8 cellular contexts compared by ENCODE assay signal in the genomic region with DNA sequence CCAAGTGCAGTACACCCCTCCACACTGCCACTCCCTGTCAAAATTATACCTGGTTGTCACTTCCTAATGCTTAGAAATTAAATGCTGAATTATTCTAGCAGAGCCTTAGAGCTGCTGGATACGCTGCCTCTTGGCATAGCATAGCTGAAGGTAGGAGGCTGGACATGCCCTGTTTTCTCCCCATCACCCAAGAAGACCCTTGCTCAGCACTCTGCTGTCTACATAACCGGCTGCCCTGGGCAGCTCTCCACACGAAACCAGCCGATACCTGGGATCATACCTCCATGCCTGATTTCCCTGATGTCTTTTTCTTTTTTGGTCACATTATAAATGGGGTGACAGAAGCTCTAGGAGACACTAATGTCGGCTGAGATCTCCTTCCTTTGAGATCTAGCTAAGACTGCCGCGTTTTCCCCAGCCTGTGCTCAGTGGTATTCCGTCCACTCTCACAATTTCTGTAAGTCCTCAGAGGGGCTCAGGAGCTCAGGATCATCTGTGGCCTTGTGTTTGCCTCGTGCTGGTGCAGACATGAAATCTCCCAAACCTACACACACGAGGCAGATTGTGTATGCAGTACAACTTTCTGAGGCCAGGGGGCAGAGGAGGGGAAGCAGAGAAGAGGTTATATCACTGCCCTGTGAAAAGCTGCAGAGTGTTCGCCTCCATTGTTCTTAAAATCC. TPM values are rescaled to one million over a fixed set of nuclear protein-coding genes. Genes with fewer than 3 reads are reported as not detected.
DNase-seq lines count a peak whose midpoint lies in the region; ATAC-seq, FAIRE-seq and TF ChIP-seq lines count a peak whose summit lies in the region.

No MANE protein-coding gene starts in this region.

- DNase-seq in HTR-8/SVneo (ENCODE audit: insufficient read length, low spot score): peak; percentile 73
- DNase-seq in NOMO-1 (lab: John Stamatoyannopoulos, UW; ENCODE audit: unreplicated experiment in 2 of 2): peak; percentile 71 to 87
- DNase-seq in activated CD8-positive, alpha-beta memory T cell treated with anti-CD3 and anti-CD28 coated beads, Interleukin-2, amount 50 U/mL, for 4 hours: peak; percentile 69
- DNase-seq in erythroblast (lab: John Stamatoyannopoulos, UW): peak; percentile 39 to 51
- peak in 9 of 10 donors; percentile 39 to 81 (median 63) for DNase-seq in naive thymus-derived CD8-positive, alpha-beta T cell
- DNase-seq in transverse colon: peak; percentile 61

- no peak overlapping the region for H3K4me2 ChIP-seq in DOHH2 (ENCODE audit: low read length)

- no peaks in the 10 kb centered on the region for H3F3A ChIP-seq in DOHH2 (ENCODE audit: control insufficient read depth, insufficient read depth)

- H3K27ac ChIP-seq in DOHH2 (ENCODE audit: low read depth, low read length): no peak overlapping the region
- H3K27ac ChIP-seq in transverse colon: no peak overlapping the region

- H3K27me3 ChIP-seq in DOHH2 (ENCODE audit: control insufficient read depth, low read length) (no peaks in the 10 kb centered on the region), transverse colon (no peaks in the 10 kb centered on the region)

- intact Hi-C loops in transverse colon (cut with DNase I; ENCODE audit: low total_unique reads): loop anchor here (2.0 kb wide), 1 partner anchor 109 kb away; no protein-coding TSS in a partner anchor

- H3K36me3 Mint-ChIP-seq in naive thymus-derived CD8-positive, alpha-beta T cell: no peaks in the 10 kb centered on the region

- no peaks in the 10 kb centered on the region for H4K20me1 ChIP-seq in DOHH2 (ENCODE audit: control insufficient read depth, insufficient read depth, low read depth, low read length)

- no peaks in the 10 kb centered on the region for H3K9me3 Mint-ChIP-seq in naive thymus-derived CD8-positive, alpha-beta T cell

- TF ChIP-seq POLR2A in erythroblast (IDR thresholded peaks at IDR 0.05; ENCODE audit: low read length) (no peak), transverse colon (IDR thresholded peaks at IDR 0.05) (no peak)

- no peak overlapping the region for H3K4me3 Mint-ChIP-seq in naive thymus-derived CD8-positive, alpha-beta T cell

- H3K36me3 ChIP-seq in DOHH2 (ENCODE audit: control insufficient read depth, low read length) (no peaks in the 10 kb centered on the region), transverse colon (no peaks in the 10 kb centered on the region)

- H3K9me2 ChIP-seq in DOHH2 (replicated peaks; ENCODE audit: control insufficient read depth, low read length): no peaks in the 10 kb centered on the region

- FAIRE-seq in HTR-8/SVneo (lab: Jason Lieb, UNC): peak; percentile 66

- 52 to 67% methylated on average over 5 to 11 of the region's 11 CpGs for WGBS in transverse colon (ENCODE audit: low coverage in 1 of 2), 2 donors

- no peaks in the 10 kb centered on the region for H3K79me2 ChIP-seq in DOHH2 (ENCODE audit: control insufficient read depth, low read length)

- H3K4me1 ChIP-seq in DOHH2 (ENCODE audit: control insufficient read depth, low read length): peaks cover 18% of the 10 kb centered on the region
- peaks cover 0 to 5% (median 0%) of the 10 kb centered on the region in 4 donors for H3K4me1 ChIP-seq in transverse colon

- peak overlapping the region in 2 of 10 donors; percentile 5 to 80 for H3K27ac Mint-ChIP-seq in naive thymus-derived CD8-positive, alpha-beta T cell

- no peaks in the 10 kb centered on the region for H3K9me3 ChIP-seq in DOHH2 (ENCODE audit: control insufficient read depth, insufficient read depth, low read length)
- H3K9me3 ChIP-seq in transverse colon: no peaks in the 10 kb centered on the region

- peaks cover 0 to 3% (median 0%) of the 10 kb centered on the region in 5 donors for H3K27me3 Mint-ChIP-seq in naive thymus-derived CD8-positive, alpha-beta T cell

- POLR2A ChIA-PET in naive thymus-derived CD8-positive, alpha-beta T cell (lab: Charles Lee): interaction anchor here (0.6 to 5.1 kb wide), 5 partner anchors 13 to 110 kb away, joined by 3 to 39 read pairs (median 7); a partner anchor contains a TSS

- TF ChIP-seq CTCF in DOHH2 (IDR thresholded peaks at IDR 0.05; ENCODE audit: low read depth, low read length, poor library complexity, severe bottlenecking) (peak; percentile 74), transverse colon (IDR thresholded peaks at IDR 0.05) (peak; percentile 49 to 71 (median 61))

- no peak overlapping the region for H3K4me3 ChIP-seq in DOHH2 (ENCODE audit: low read length)
- no peak overlapping the region for H3K4me3 ChIP-seq in transverse colon

- TF ChIP-seq EP300 in transverse colon (IDR thresholded peaks at IDR 0.05; ENCODE audit: low read depth): no peak

- peak; percentile 83 to 85 for ATAC-seq in naive thymus-derived CD8-positive, alpha-beta T cell
- no peak for ATAC-seq in GM18868 (IDR thresholded peaks at IDR 0.05; ENCODE audit: unreplicated experiment)

- H3K4me1 Mint-ChIP-seq in naive thymus-derived CD8-positive, alpha-beta T cell: peaks cover 5 to 11% (median 7%) of the 10 kb centered on the region in 4 donors

- in situ Hi-C loops in transverse colon (cut with MboI; ENCODE audit: low pct_ligation_motif_present in 1 of 4, low pct_unique_long_range_greater_than_20kb in 1 of 4, low sequenced_read_pairs in 3 of 4): loop anchor here in 2 of 4 donors (10.0 kb wide), 1 partner anchor 105 kb away; no protein-coding TSS in a partner anchor

RNA-seq across cellular contexts. Expression of a gene that starts 13.5 kb away (rescaled TPM):
- 100 to 1,000 TPM; 490 to 503 TPM for total RNA-seq in naive thymus-derived CD8-positive, alpha-beta T cell
- 100 to 1,000 TPM; 131 to 168 (median 149) TPM for polyA plus RNA-seq in naive thymus-derived CD8-positive, alpha-beta T cell
- total RNA-seq in transverse colon: 10 to 100 TPM in 2 of 4 donors, 1 to 10 TPM in 2; 2.6 to 16.1 (median 12.0) TPM

RNA-seq across cellular contexts. Expression of a gene that starts 30.4 kb away (rescaled TPM):
- total RNA-seq in naive thymus-derived CD8-positive, alpha-beta T cell: 10 to 100 TPM; 18.2 to 21.2 TPM
- 1 to 10 TPM in 1 of 3 donors, under 1 TPM in 2; 0.35 to 1.5 (median 0.68) TPM for polyA plus RNA-seq in naive thymus-derived CD8-positive, alpha-beta T cell
- 10 to 100 TPM; 13.8 to 27.3 (median 17.9) TPM for total RNA-seq in transverse colon

RNA-seq across cellular contexts. Expression of a gene that starts 36.1 kb away (rescaled TPM):
- 10 to 100 TPM; 94.0 to 97.8 TPM for total RNA-seq in naive thymus-derived CD8-positive, alpha-beta T cell
- 10 to 100 TPM; 11.7 to 17.9 (median 13.0) TPM for polyA plus RNA-seq in naive thymus-derived CD8-positive, alpha-beta T cell
- total RNA-seq in transverse colon: 100 to 1,000 TPM in 2 of 4 donors, 10 to 100 TPM in 2; 66.8 to 157 (median 119) TPM

RNA-seq across cellular contexts. Expression of a gene that starts 54.0 kb away (rescaled TPM):
- total RNA-seq in naive thymus-derived CD8-positive, alpha-beta T cell: 100 to 1,000 TPM; 119 to 125 TPM
- polyA plus RNA-seq in naive thymus-derived CD8-positive, alpha-beta T cell: 100 to 1,000 TPM; 321 to 373 (median 350) TPM
- 100 to 1,000 TPM; 464 to 811 (median 612) TPM for total RNA-seq in transverse colon

Comparison
In these comparisons a context has a peak if more than half of its experiments do, and no peak if none do; other contexts are left out.
1. RNA of a gene that starts 13.5 kb away (total RNA-seq): 490 to 503 TPM in naive thymus-derived CD8-positive, alpha-beta T cell; 2.6 to 16.1 TPM in transverse colon; every median in the first group is over 10 times any median in the second.
2. Peak in every context shown above with its lines, with median percentiles within 50 percentile points of each other: DNase-seq.